ENCODE assay signal across 8 cellular contexts in the genomic region with DNA sequence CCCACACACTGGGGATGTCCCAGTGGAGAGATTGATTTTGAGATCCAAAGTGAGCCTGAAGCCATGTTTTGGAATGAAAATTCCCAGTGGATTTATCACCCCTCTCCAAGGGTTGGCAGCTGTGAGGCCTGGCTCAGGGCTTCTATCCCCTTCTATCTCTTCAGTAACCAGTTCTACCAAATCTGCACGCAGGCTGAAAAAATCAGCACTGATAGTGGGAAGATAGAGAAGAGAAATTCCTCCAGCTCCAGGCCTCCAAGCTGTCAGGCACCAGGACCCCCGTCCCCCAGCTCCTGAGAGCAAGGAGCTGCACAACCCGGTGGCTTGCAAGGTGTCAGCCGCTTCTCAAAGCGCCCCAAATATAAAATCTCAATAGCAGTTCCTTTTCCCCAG. TPM values are rescaled to one million over a fixed set of nuclear protein-coding genes. Genes with fewer than 3 reads are reported as not detected.
DNase-seq lines count a peak whose midpoint lies in the region; ATAC-seq and TF ChIP-seq lines count a peak whose summit lies in the region.

No MANE protein-coding gene starts in this region.

- BruUV-seq in IMR-90 (replicated peaks; lab: Mats Ljungman, UMichigan), result no TSS peak

- no peak overlapping the region for H4K91ac ChIP-seq in IMR-90 (ENCODE audit: insufficient read depth, low read depth, low read length)

- no peak overlapping the region for H2BK120ac ChIP-seq in IMR-90 (ENCODE audit: low read depth, low read length)

- CTCF ChIA-PET in AG04449 (lab: Yijun Ruan, JAX), result interaction anchor here (0.6 to 9.3 kb wide), 8 partner anchors 12 to 170 kb away, joined by 3 to 90 read pairs (median 3); partner anchors contain the start of gene TLCD1
- CTCF ChIA-PET in IMR-90 (lab: Yijun Ruan, JAX), result interaction anchor here (0.9 to 2.8 kb wide), 3 partner anchors 57 to 169 kb away, joined by 3 to 15 read pairs (median 11); partner anchors contain the start of gene TLCD1

- 0 out of 2 replicates have a peak overlapping the region, but pooled peaks have one; percentile 53 for H3K23ac ChIP-seq in IMR-90 (ENCODE audit: low read depth, low read length)

- H3K9me3 ChIP-seq in IMR-90 (ENCODE audit: control insufficient read depth, insufficient read depth, low read length) (no peaks in the 10 kb centered on the region), muscle layer of duodenum (ENCODE audit: control insufficient read depth in 1 of 2, low read length in 2 of 2) (no peaks in the 10 kb centered on the region)

- H3K79me1 ChIP-seq in IMR-90 (ENCODE audit: low read depth in 1 of 2, low read length in 2 of 2), result peaks cover 19 to 60% of the 10 kb centered on the region in 2 experiments

- POLR2A ChIA-PET in AG04449 (lab: Yijun Ruan, JAX), result no interaction called here
- POLR2A ChIA-PET in IMR-90 (lab: Charles Lee; ENCODE audit: unreplicated experiment), result no interaction called here

- H3K14ac ChIP-seq in IMR-90 (replicated peaks; ENCODE audit: low read depth, low read length), result 0 out of 2 replicates have a peak overlapping the region, but pooled peaks have one; percentile 68

- no peak overlapping the region; a peak in 2 of 4 replicates for H4K8ac ChIP-seq in IMR-90 (ENCODE audit: low read depth in 2 of 2, low read length in 2 of 2)

- H3K4me1 ChIP-seq in IMR-90 (ENCODE audit: control insufficient read depth, insufficient read depth, low read length) (peaks cover 9% of the 10 kb centered on the region), muscle layer of duodenum (ENCODE audit: control insufficient read depth in 1 of 2, insufficient read depth in 2 of 2, low read length in 2 of 2) (peaks cover 7 to 25% of the 10 kb centered on the region in 2 donors)

- DNase-seq in AG04449 (ENCODE audit: low read depth, low spot score), result no peak
- no peak for DNase-seq in IMR-90
- no peak for DNase-seq in cardiac fibroblast (ENCODE audit: low read depth in 2 of 2)
- no peak for DNase-seq in NCI-H345 treated with DMSO at 0.1 percent for 48 hours (lab: John Stamatoyannopoulos, UW; ENCODE audit: unreplicated experiment)
- no peak for DNase-seq in SIG-M5 treated with dmso at 0.1 percent for 504 hours (lab: John Stamatoyannopoulos, UW; ENCODE audit: unreplicated experiment)
- DNase-seq in cerebellar nuclear complex (lab: John Stamatoyannopoulos, UW), result no peak

- H2AK9ac ChIP-seq in IMR-90 (replicated peaks; ENCODE audit: low read depth, low read length, poor library complexity), result peak overlapping the region; percentile 18

- H4K20me1 ChIP-seq in IMR-90 (ENCODE audit: insufficient read depth, low read length), result peaks cover 25% of the 10 kb centered on the region; the same call in 1 of the 2 replicates

- no peak overlapping the region for H2BK20ac ChIP-seq in IMR-90 (ENCODE audit: low read depth, low read length)

- TF ChIP-seq RAD21 in IMR-90 (IDR thresholded peaks at IDR 0.05; ENCODE audit: low read length), result no peak

- H3K27ac ChIP-seq in IMR-90 (ENCODE audit: insufficient read depth, low read length) (peak overlapping the region; percentile 8), muscle layer of duodenum (ENCODE audit: low read length) (peak overlapping the region; percentile 87)

- no peak overlapping the region for H3K18ac ChIP-seq in IMR-90 (ENCODE audit: low read depth, low read length)

- no peak for TF ChIP-seq POLR2A in IMR-90 (IDR thresholded peaks at IDR 0.05; ENCODE audit: low read depth, low read length)

- dilution Hi-C loops in IMR-90 (cut with HindIII; ENCODE audit: low sequenced_read_pairs, unreplicated experiment), result no loop called here

- peak overlapping the region; percentile 79 for H3K9ac ChIP-seq in IMR-90 (ENCODE audit: low read depth, low read length)

- H2AK5ac ChIP-seq in IMR-90 (ENCODE audit: low read depth, low read length), result no peak overlapping the region; the same call in 1 of the 2 replicates

- ATAC-seq in IMR-90 (ENCODE audit: low read depth), result peak; percentile 5; the same call in 1 of the 2 replicates
- ATAC-seq in HG03521 (IDR thresholded peaks at IDR 0.05; ENCODE audit: unreplicated experiment), result no peak

- H2BK5ac ChIP-seq in IMR-90 (ENCODE audit: low read depth, low read length, poor library complexity, severe bottlenecking), result no peak overlapping the region

- H3K9me1 ChIP-seq in IMR-90 (ENCODE audit: insufficient read depth, low read length), result peaks cover 20% of the 10 kb centered on the region

- in situ Hi-C loops in IMR-90 (cut with MboI; ENCODE audit: low sequenced_read_pairs), result no loop called here

- H3K56ac ChIP-seq in IMR-90 (ENCODE audit: extremely low read depth, insufficient read depth, low read length), result no peak overlapping the region

- H3K27me3 ChIP-seq in IMR-90 (ENCODE audit: control insufficient read depth, insufficient read depth, low read length) (no peaks in the 10 kb centered on the region), muscle layer of duodenum (ENCODE audit: low read depth, low read length) (no peaks in the 10 kb centered on the region)

- H2BK15ac ChIP-seq in IMR-90 (ENCODE audit: low read depth, low read length), result no peak overlapping the region

- intact Hi-C loops in IMR-90 (cut with micrococcal nuclease), result no loop called here

- 40% methylated on average over 1 of the region's 5 CpGs; no CpG with 5 or more reads in 1 of the 2 experiments for WGBS in IMR-90 (ENCODE audit: extremely low coverage in 2 of 2, insufficient read length in 1 of 2), 2 experiments

- H2AFZ ChIP-seq in IMR-90 (replicated peaks; ENCODE audit: low read length, poor library complexity), result no peak overlapping the region

- H4K5ac ChIP-seq in IMR-90 (ENCODE audit: low read depth, low read length), result no peak overlapping the region

- no peak for TF ChIP-seq CTCF in AG04449 (IDR thresholded peaks at IDR 0.05; ENCODE audit: insufficient read depth, low read length, missing control alignments)
- no peak for TF ChIP-seq CTCF in IMR-90 (conservative IDR thresholded peaks at IDR 0.05; ENCODE audit: low read depth, low read length)
- no peak for TF ChIP-seq CTCF in cardiac fibroblast (IDR thresholded peaks at IDR 0.05; ENCODE audit: low read depth, low read length)

- H3K36me3 ChIP-seq in IMR-90 (ENCODE audit: control insufficient read depth, insufficient read depth, low read length) (no peaks in the 10 kb centered on the region), muscle layer of duodenum (ENCODE audit: control insufficient read depth in 1 of 2, insufficient read depth in 2 of 2, low read length in 2 of 2) (peaks cover 0 to 5% of the 10 kb centered on the region in 2 donors)

- H3K4me2 ChIP-seq in IMR-90 (ENCODE audit: low read depth, low read length), result peak overlapping the region; percentile 75

- H3K4me3 ChIP-seq in AG04449 (ENCODE audit: low read depth, low read length) (peak overlapping the region; percentile 85), IMR-90 (ENCODE audit: insufficient read depth, low read depth, low read length) (peak overlapping the region; percentile 79), cardiac fibroblast (replicated peaks in 1 of 2; ENCODE audit: low read depth in 2 of 2, low read length in 2 of 2) (peak overlapping the region; percentile 83 to 86), muscle layer of duodenum (ENCODE audit: low read depth in 1 of 2, low read length in 2 of 2) (peak overlapping the region; percentile 71 to 90)

- H3K4ac ChIP-seq in IMR-90 (ENCODE audit: low read depth, low read length), result no peak overlapping the region

TF ChIP-seq in IMR-90, 13 proteins besides CTCF, POLR2A, EP300 and RAD21 (continues in another document):
- TF ChIP-seq SMC3 (IDR thresholded peaks at IDR 0.05; ENCODE audit: low read depth, low read length), result no peak
- TF ChIP-seq CEBPB (IDR thresholded peaks at IDR 0.05; ENCODE audit: low read depth, low read length), result no peak
- TF ChIP-seq MXI1 (IDR thresholded peaks at IDR 0.05; ENCODE audit: borderline replicate concordance, low read depth, low read length), result no peak
- TF ChIP-seq CHD1 (IDR thresholded peaks at IDR 0.05; ENCODE audit: low read depth, low read length), result no peak
- TF ChIP-seq RFX5 (IDR thresholded peaks at IDR 0.05; ENCODE audit: low read depth, low read length), result no peak
- no peak for TF ChIP-seq BHLHE40 (IDR thresholded peaks at IDR 0.05; ENCODE audit: low read depth, low read length)
- TF ChIP-seq RCOR1 (IDR thresholded peaks at IDR 0.05; ENCODE audit: insufficient replicate concordance, low read length), result no peak
- TF ChIP-seq NFE2L2 (IDR thresholded peaks at IDR 0.05; ENCODE audit: low read depth, low read length), result no peak
- no peak for TF ChIP-seq MAZ (IDR thresholded peaks at IDR 0.05; ENCODE audit: borderline replicate concordance, low read depth, low read length)
- no peak for TF ChIP-seq FOS (IDR thresholded peaks at IDR 0.05; ENCODE audit: low read depth, low read length)
- TF ChIP-seq, protein P1, sequence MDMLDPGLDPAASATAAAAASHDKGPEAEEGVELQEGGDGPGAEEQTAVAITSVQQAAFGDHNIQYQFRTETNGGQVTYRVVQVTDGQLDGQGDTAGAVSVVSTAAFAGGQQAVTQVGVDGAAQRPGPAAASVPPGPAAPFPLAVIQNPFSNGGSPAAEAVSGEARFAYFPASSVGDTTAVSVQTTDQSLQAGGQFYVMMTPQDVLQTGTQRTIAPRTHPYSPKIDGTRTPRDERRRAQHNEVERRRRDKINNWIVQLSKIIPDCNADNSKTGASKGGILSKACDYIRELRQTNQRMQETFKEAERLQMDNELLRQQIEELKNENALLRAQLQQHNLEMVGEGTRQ (IDR thresholded peaks at IDR 0.05; ENCODE audit: low read depth, low read length), result no peak

RNA-seq across cellular contexts. Expression of gene FLOT2, which starts 1.0 kb away (rescaled TPM):
- total RNA-seq in IMR-90 (2012; rRNA removed), result 19.7 and 31.1 TPM in 2 replicates
- polyA plus RNA-seq in IMR-90 (2012; rRNA removed), result 60.1 and 67.9 TPM in 2 replicates
- 52.9 and 71.4 TPM in 2 replicates for polyA plus RNA-seq in IMR-90 (2012; cell fraction: cytosol; rRNA removed)
- 61.2 and 61.8 TPM in 2 replicates for polyA plus RNA-seq in IMR-90 (2012; cell fraction: nucleus; rRNA removed; ENCODE audit: low replicate concordance)

RNA-seq across cellular contexts. Expression of gene DHRS13, which starts 6.4 kb away (rescaled TPM):
- total RNA-seq in IMR-90 (2012; rRNA removed), result 2.7 and 2.8 TPM in 2 replicates
- 3.9 and 4.1 TPM in 2 replicates for polyA plus RNA-seq in IMR-90 (2012; rRNA removed)
- polyA plus RNA-seq in IMR-90 (2012; cell fraction: cytosol; rRNA removed), result 3.7 and 5.3 TPM in 2 replicates
- polyA plus RNA-seq in IMR-90 (2012; cell fraction: nucleus; rRNA removed; ENCODE audit: low replicate concordance), result 3.0 and 3.2 TPM in 2 replicates

RNA-seq across cellular contexts. Expression of gene ERAL1, which starts 41.7 kb away (rescaled TPM):
- 25.8 and 34.1 TPM in 2 replicates for total RNA-seq in IMR-90 (2012; rRNA removed)
- polyA plus RNA-seq in IMR-90 (2012; rRNA removed), result 62.3 and 71.3 TPM in 2 replicates
- polyA plus RNA-seq in IMR-90 (2012; cell fraction: cytosol; rRNA removed), result 66.0 and 115 TPM in 2 replicates
- polyA plus RNA-seq in IMR-90 (2012; cell fraction: nucleus; rRNA removed; ENCODE audit: low replicate concordance), result 53.6 and 107 TPM in 2 replicates

RNA-seq across cellular contexts. Expression of gene FAM222B, which starts 53.9 kb away (rescaled TPM):
- total RNA-seq in IMR-90 (2012; rRNA removed), result 2.2 and 2.5 TPM in 2 replicates
- polyA plus RNA-seq in IMR-90 (2012; rRNA removed), result 10.8 and 11.4 TPM in 2 replicates
- 9.8 and 15.2 TPM in 2 replicates for polyA plus RNA-seq in IMR-90 (2012; cell fraction: cytosol; rRNA removed)
- 26.2 and 26.3 TPM in 2 replicates for polyA plus RNA-seq in IMR-90 (2012; cell fraction: nucleus; rRNA removed; ENCODE audit: low replicate concordance)

RNA-seq across cellular contexts. Expression of gene PHF12, which starts 54.8 kb away (rescaled TPM):
- total RNA-seq in IMR-90 (2012; rRNA removed), result 25.6 and 26.7 TPM in 2 replicates
- polyA plus RNA-seq in IMR-90 (2012; rRNA removed), result 24.4 and 28.9 TPM in 2 replicates
- polyA plus RNA-seq in IMR-90 (2012; cell fraction: cytosol; rRNA removed), result 27.1 and 31.6 TPM in 2 replicates
- 46.7 and 79.8 TPM in 2 replicates for polyA plus RNA-seq in IMR-90 (2012; cell fraction: nucleus; rRNA removed; ENCODE audit: low replicate concordance)
